In genomic region chr12:113208041-113208934, GRCh38 we compare ENCODE assay signal across 8 cellular contexts. TPM values are rescaled to one million over a fixed set of nuclear protein-coding genes. Genes with fewer than 3 reads are reported as not detected.
DNase-seq lines count a peak whose midpoint lies in the region; ATAC-seq and TF ChIP-seq lines count a peak whose summit lies in the region.

No MANE protein-coding gene starts in this region.

- peaks cover 73% of the 10 kb centered on the region for H3K4me1 Mint-ChIP-seq in activated CD8-positive, alpha-beta memory T cell treated with anti-CD3 and anti-CD28 coated beads, Interleukin-2, amount 10 ng/mL, durations not matched to agents 7 days and 5 days

- no peaks in the 10 kb centered on the region for H3K36me3 ChIP-seq in Karpas-422 (ENCODE audit: insufficient read depth, low read length)
- H3K36me3 ChIP-seq in left ventricle myocardium inferior, result no peaks in the 10 kb centered on the region

- peak overlapping the region; percentile 74 for H3K9ac ChIP-seq in Karpas-422 (ENCODE audit: low read length)

- H3K4me1 ChIP-seq in Karpas-422 (ENCODE audit: low read length), result peaks cover 38% of the 10 kb centered on the region
- peaks cover 33% of the 10 kb centered on the region for H3K4me1 ChIP-seq in left ventricle myocardium inferior

- peak overlapping the region; percentile 31; the same call in 1 of the 2 replicates for H2AFZ ChIP-seq in Karpas-422 (ENCODE audit: low read length)

- H3K4me2 ChIP-seq in Karpas-422 (ENCODE audit: low read depth, low read length, poor library complexity, severe bottlenecking), result peak overlapping the region; percentile 74

- no peaks in the 10 kb centered on the region for H3K27me3 Mint-ChIP-seq in activated CD8-positive, alpha-beta memory T cell treated with anti-CD3 and anti-CD28 coated beads, Interleukin-2, amount 10 ng/mL, durations not matched to agents 7 days and 5 days

- peak overlapping the region; percentile 90 for H3K27ac Mint-ChIP-seq in activated CD8-positive, alpha-beta memory T cell treated with anti-CD3 and anti-CD28 coated beads, Interleukin-2, amount 10 ng/mL, durations not matched to agents 7 days and 5 days

- TF ChIP-seq CTCF in GM12865 (IDR thresholded peaks at IDR 0.05; ENCODE audit: insufficient read depth, low read depth, low read length, missing control alignments) (no peak), left ventricle myocardium inferior (IDR thresholded peaks at IDR 0.05; ENCODE audit: borderline replicate concordance) (no peak)

- H3K79me2 ChIP-seq in Karpas-422 (ENCODE audit: low read length), result no peaks in the 10 kb centered on the region

- CTCF ChIA-PET in activated CD8-positive, alpha-beta memory T cell treated with anti-CD3 and anti-CD28 coated beads, Interleukin-2, amount 10 ng/mL, durations not matched to agents 7 days and 5 days (lab: Charles Lee), result interaction anchor here (0.7 to 4.5 kb wide), 10 partner anchors 9 to 217 kb away, joined by 3 to 31 read pairs (median 4); partner anchors contain the start of genes DDX54 and TPCN1

- H3K4me3 Mint-ChIP-seq in activated CD8-positive, alpha-beta memory T cell treated with anti-CD3 and anti-CD28 coated beads, Interleukin-2, amount 10 ng/mL, durations not matched to agents 7 days and 5 days, result peak overlapping the region; percentile 37

- peaks cover 17% of the 10 kb centered on the region for H3K36me3 Mint-ChIP-seq in activated CD8-positive, alpha-beta memory T cell treated with anti-CD3 and anti-CD28 coated beads, Interleukin-2, amount 10 ng/mL, durations not matched to agents 7 days and 5 days

- peak overlapping the region; percentile 23 for H3K4me3 ChIP-seq in GM12865 (ENCODE audit: low read depth, low read length)
- peak overlapping the region; percentile 45 for H3K4me3 ChIP-seq in Karpas-422 (ENCODE audit: low read length)
- H3K4me3 ChIP-seq in left ventricle myocardium inferior, result no peak overlapping the region

- H3K27ac ChIP-seq in Karpas-422 (ENCODE audit: low read length), result peak overlapping the region; percentile 98
- peak overlapping the region; percentile 72 for H3K27ac ChIP-seq in left ventricle myocardium inferior (replicated peaks)

- no peaks in the 10 kb centered on the region for H4K20me1 ChIP-seq in Karpas-422 (ENCODE audit: insufficient read depth, low read depth, low read length)

- peak; percentile 82 for ATAC-seq in GM21723 (IDR thresholded peaks at IDR 0.05; ENCODE audit: unreplicated experiment)
- peak; percentile 85 for ATAC-seq in activated CD8-positive, alpha-beta memory T cell treated with anti-CD3 and anti-CD28 coated beads, Interleukin-2, amount 10 ng/mL, durations not matched to agents 7 days and 5 days

- H3K9me3 ChIP-seq in Karpas-422 (ENCODE audit: low read length) (no peaks in the 10 kb centered on the region), left ventricle myocardium inferior (replicated peaks) (no peaks in the 10 kb centered on the region)

- H3K9me2 ChIP-seq in Karpas-422 (replicated peaks; ENCODE audit: insufficient read depth, low read length), result no peaks in the 10 kb centered on the region

- peak; percentile 98 for DNase-seq in GM12865 (ENCODE audit: low read depth)
- peak; percentile 94 for DNase-seq in Karpas-422
- peak; percentile 94 for DNase-seq in activated CD8-positive, alpha-beta memory T cell treated with anti-CD3 and anti-CD28 coated beads, Interleukin-2, amount 10 ng/mL, durations not matched to agents 7 days and 5 days
- DNase-seq in left ventricle myocardium inferior, result peak; percentile 38
- DNase-seq in stimulated activated naive CD4-positive, alpha-beta T cell (lab: John Stamatoyannopoulos, UW), result peak; percentile 27 to 61 (median 45)
- no peak for DNase-seq in NCI-H1105 (lab: John Stamatoyannopoulos, UW)
- DNase-seq in NCI-H1930 (lab: John Stamatoyannopoulos, UW), result no peak

- no peaks in the 10 kb centered on the region for H3K27me3 ChIP-seq in Karpas-422 (ENCODE audit: low read length)
- H3K27me3 ChIP-seq in left ventricle myocardium inferior (ENCODE audit: low read depth), result no peaks in the 10 kb centered on the region

- intact Hi-C loops in left ventricle myocardium inferior (cut with micrococcal nuclease), result no loop called here

- peaks cover 3% of the 10 kb centered on the region for H3K9me3 Mint-ChIP-seq in activated CD8-positive, alpha-beta memory T cell treated with anti-CD3 and anti-CD28 coated beads, Interleukin-2, amount 10 ng/mL, durations not matched to agents 7 days and 5 days (ENCODE audit: low read depth)

RNA-seq across cellular contexts. Expression of gene TPCN1, which starts 13.0 kb away (rescaled TPM):
- 43.9 and 46.4 TPM in 2 replicates for total RNA-seq in Karpas-422 (2014; rRNA removed; shearing (Covaris generic); ENCODE audit: low replicate concordance)
- total RNA-seq in activated CD8-positive, alpha-beta memory T cell treated with anti-CD3 and anti-CD28 coated beads, Interleukin-2, amount 10 ng/mL, durations not matched to agents 7 days and 5 days, result 10 to 100 TPM; 21.4 to 23.3 TPM
- 153 TPM for total RNA-seq in left ventricle myocardium inferior

RNA-seq across cellular contexts. Expression of gene RITA1, which starts 22.8 kb away (rescaled TPM):
- 34.3 and 47.3 TPM in 2 replicates for total RNA-seq in Karpas-422 (2014; rRNA removed; shearing (Covaris generic); ENCODE audit: low replicate concordance)
- 10 to 100 TPM; 23.1 to 29.6 TPM for total RNA-seq in activated CD8-positive, alpha-beta memory T cell treated with anti-CD3 and anti-CD28 coated beads, Interleukin-2, amount 10 ng/mL, durations not matched to agents 7 days and 5 days
- total RNA-seq in left ventricle myocardium inferior, result 17.9 TPM

RNA-seq across cellular contexts. Expression of gene DDX54, which starts 23.0 kb away (rescaled TPM):
- total RNA-seq in Karpas-422 (2014; rRNA removed; shearing (Covaris generic); ENCODE audit: low replicate concordance), result 28.2 and 81.5 TPM in 2 replicates
- total RNA-seq in activated CD8-positive, alpha-beta memory T cell treated with anti-CD3 and anti-CD28 coated beads, Interleukin-2, amount 10 ng/mL, durations not matched to agents 7 days and 5 days, result 10 to 100 TPM; 71.5 to 99.0 TPM
- 34.7 TPM for total RNA-seq in left ventricle myocardium inferior

RNA-seq across cellular contexts. Expression of gene CFAP73, which starts 58.8 kb away (rescaled TPM):
- not detected in 2 replicates for total RNA-seq in Karpas-422 (2014; rRNA removed; shearing (Covaris generic); ENCODE audit: low replicate concordance)
- not detected for total RNA-seq in activated CD8-positive, alpha-beta memory T cell treated with anti-CD3 and anti-CD28 coated beads, Interleukin-2, amount 10 ng/mL, durations not matched to agents 7 days and 5 days
- total RNA-seq in left ventricle myocardium inferior, result not detected

Comparison
In these comparisons a context has a peak if more than half of its experiments do, and no peak if none do; other contexts are left out.
1. DNase-seq: peak in GM12865 (single experiment), Karpas-422 (single experiment), activated CD8-positive, alpha-beta memory T cell treated with anti-CD3 and anti-CD28 coated beads, Interleukin-2, amount 10 ng/mL, durations not matched to agents 7 days and 5 days (single experiment), left ventricle myocardium inferior (single experiment) and stimulated activated naive CD4-positive, alpha-beta T cell (6 of 6); none in NCI-H1105 (single experiment) and NCI-H1930 (0 of 2).